ENCODE assay signal across 8 cellular contexts in genomic region chr10:79084012-79084971, GRCh38. TPM values are rescaled to one million over a fixed set of nuclear protein-coding genes. Genes with fewer than 3 reads are reported as not detected.
DNase-seq lines count a peak whose midpoint lies in the region; ATAC-seq and TF ChIP-seq lines count a peak whose summit lies in the region.

No MANE protein-coding gene starts in this region.

- H3K27me3 ChIP-seq in ovary: no peaks in the 10 kb centered on the region

- no peaks in the 10 kb centered on the region for H3K36me3 ChIP-seq in ovary

- DNase-seq in Daoy (ENCODE audit: low read depth) (peak; percentile 83), KBM-7 (peak; percentile 97), glomerular endothelial cell (ENCODE audit: extremely low read depth, low read depth, low spot score) (peak; percentile 96), ovary (peak; percentile 88 to 98 (median 94))
- peak; percentile 22 for DNase-seq in activated CD8-positive, alpha-beta T cell treated with anti-CD3 and anti-CD28 coated beads for 36 hours
- no peak for DNase-seq in activated T-cell treated with anti-CD3 and anti-CD28 coated beads, Interleukin-2, amount 50 U/mL, for 48 hours
- no peak for DNase-seq in activated effector memory CD4-positive, alpha-beta T cell treated with Interleukin-2 at 50 U/mL for 16 hours

- intact Hi-C loops in activated CD8-positive, alpha-beta T cell treated with anti-CD3 and anti-CD28 coated beads for 36 hours (cut with micrococcal nuclease): no loop called here
- intact Hi-C loops in ovary (cut with DNase I): loop anchor here in 1 of 4 donors (10.0 kb wide), 1 partner anchor 859 kb away; no protein-coding TSS in a partner anchor

- H3K27ac Mint-ChIP-seq in activated CD8-positive, alpha-beta T cell treated with anti-CD3 and anti-CD28 coated beads for 36 hours: no peak overlapping the region

- in situ Hi-C loops in KBM-7 (cut with MboI; ENCODE audit: low pct_unique_long_range_greater_than_20kb, low sequenced_read_pairs): no loop called here

- peak; percentile 53 for TF ChIP-seq EP300 in ovary (IDR thresholded peaks at IDR 0.05)

- 38 to 44% (median 44%) methylated on average over 9 of the region's 9 CpGs for WGBS in ovary, 3 donors

- no peaks in the 10 kb centered on the region for H3K36me3 Mint-ChIP-seq in activated CD8-positive, alpha-beta T cell treated with anti-CD3 and anti-CD28 coated beads for 36 hours (ENCODE audit: low read depth)

- H3K27me3 Mint-ChIP-seq in activated CD8-positive, alpha-beta T cell treated with anti-CD3 and anti-CD28 coated beads for 36 hours: no peaks in the 10 kb centered on the region

- CTCF ChIA-PET in activated CD8-positive, alpha-beta T cell treated with anti-CD3 and anti-CD28 coated beads for 36 hours (lab: Charles Lee): no interaction called here

- no peaks in the 10 kb centered on the region for H3K9me3 Mint-ChIP-seq in activated CD8-positive, alpha-beta T cell treated with anti-CD3 and anti-CD28 coated beads for 36 hours

- TF ChIP-seq POLR2A in ovary (IDR thresholded peaks at IDR 0.05): no peak

- no peaks in the 10 kb centered on the region for H3K9me3 ChIP-seq in ovary

- H3K4me3 Mint-ChIP-seq in activated CD8-positive, alpha-beta T cell treated with anti-CD3 and anti-CD28 coated beads for 36 hours: no peak overlapping the region

- ATAC-seq in activated CD8-positive, alpha-beta T cell treated with anti-CD3 and anti-CD28 coated beads for 36 hours: peak; percentile 27
- no peak for ATAC-seq in GM19397 (IDR thresholded peaks at IDR 0.05; ENCODE audit: unreplicated experiment)

- H3K4me1 Mint-ChIP-seq in activated CD8-positive, alpha-beta T cell treated with anti-CD3 and anti-CD28 coated beads for 36 hours (ENCODE audit: low read depth): peaks cover 16% of the 10 kb centered on the region

- peaks cover 61% of the 10 kb centered on the region for H3K4me1 ChIP-seq in ovary (ENCODE audit: insufficient read depth)

- peak overlapping the region; percentile 72 to 75 for H3K27ac ChIP-seq in ovary

- H3K4me3 ChIP-seq in ovary: no peak overlapping the region

- POLR2A ChIA-PET in activated CD8-positive, alpha-beta T cell treated with anti-CD3 and anti-CD28 coated beads for 36 hours (lab: Charles Lee): interaction anchor here (0.8 to 1.4 kb wide), 2 partner anchors 13 to 67 kb away, joined by 3 read pairs; no protein-coding TSS in a partner anchor

- TF ChIP-seq CTCF in activated CD8-positive, alpha-beta T cell treated with anti-CD3 and anti-CD28 coated beads for 36 hours (IDR thresholded peaks at IDR 0.05): no peak
- no peak for TF ChIP-seq CTCF in ovary (IDR thresholded peaks at IDR 0.05)

RNA-seq across cellular contexts. Expression of gene ZMIZ1, which starts 15.5 kb away (rescaled TPM):
- 13.9 TPM in 2 replicates for total RNA-seq in Daoy (2014; rRNA removed; shearing (Covaris generic))
- 10 to 100 TPM; 46.5 to 52.2 TPM for total RNA-seq in activated CD8-positive, alpha-beta T cell treated with anti-CD3 and anti-CD28 coated beads for 36 hours
- total RNA-seq in glomerular endothelial cell (25.8 and 50.1 TPM in 2 replicates), ovary (100 to 1,000 TPM in 2 of 7 donors, 10 to 100 TPM in 5; 30.3 to 117 (median 86.3) TPM)
- 10 to 100 TPM; 36.5 to 40.3 TPM for polyA plus RNA-seq in ovary

Comparison
In these comparisons a context has a peak if more than half of its experiments do, and no peak if none do; other contexts are left out.
1. DNase-seq: peak in Daoy (single experiment), KBM-7 (single experiment), activated CD8-positive, alpha-beta T cell treated with anti-CD3 and anti-CD28 coated beads for 36 hours (single experiment), glomerular endothelial cell (single experiment) and ovary (5 of 5); none in activated T-cell treated with anti-CD3 and anti-CD28 coated beads, Interleukin-2, amount 50 U/mL, for 48 hours (0 of 2) and activated effector memory CD4-positive, alpha-beta T cell treated with Interleukin-2 at 50 U/mL for 16 hours (single experiment).